In the genomic region with DNA sequence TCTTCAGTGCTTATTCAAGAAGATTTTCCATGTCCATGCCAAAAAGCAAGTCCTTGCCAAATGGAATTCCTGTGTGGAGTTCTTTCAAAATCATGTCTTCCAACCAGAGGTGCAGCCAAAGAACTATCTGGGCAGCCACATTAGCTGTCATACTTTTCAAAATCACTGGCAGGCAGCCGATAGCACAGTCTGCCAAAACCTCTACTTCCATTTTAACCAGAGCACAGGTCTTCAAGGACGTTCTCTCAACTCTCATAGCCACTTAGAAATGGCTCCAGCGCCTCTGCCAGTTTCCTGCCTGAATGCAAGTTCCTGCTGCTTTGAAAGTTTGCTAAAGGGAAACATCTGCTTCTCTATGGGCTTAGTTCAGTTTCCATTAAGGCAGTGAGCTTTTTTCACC, we compare ENCODE assay signal across 12 cellular contexts.
DNase-seq lines count a peak whose midpoint lies in the region; ATAC-seq and TF ChIP-seq lines count a peak whose summit lies in the region.
"Had no signal": no experiment of that assay in that cellular context is flagged by ENCODE, and none has a peak within 500 bp of the region (broad histone marks: within the 10 kb centered on the region; RNA-seq: fewer than 3 reads in every experiment).

No MANE protein-coding gene starts in this region.

- DNase-seq in AG20443 (ENCODE audit: low spot score) (peak; percentile 69), RPMI8226 (peak; percentile 5), nucleus accumbens (lab: John Stamatoyannopoulos, UW) (peak in 32 of 56 donors; percentile 1 to 64 (median 20)), T1000 (lab: John Stamatoyannopoulos, UW) (no peak), Peyer's patch (no peak)
- DNase-seq in effector CD8-positive, alpha-beta T cell (lab: John Stamatoyannopoulos, UW): no peak
- DNase-seq: CD4-positive, alpha-beta memory T cell; NCI-H2227 treated with DMSO at 0.1 percent for 48 hours had no signal

- H3K4me1 ChIP-seq in gastroesophageal sphincter: peaks cover 7 to 43% (median 8%) of the 10 kb centered on the region in 3 donors
- H3K4me1 ChIP-seq in Peyer's patch: no peaks in the 10 kb centered on the region

- no peak for TF ChIP-seq POLR2A in gastroesophageal sphincter (IDR thresholded peaks at IDR 0.05)
- TF ChIP-seq POLR2A in Peyer's patch (IDR thresholded peaks at IDR 0.05): no peak

- H3K9me3 ChIP-seq in gastroesophageal sphincter (no peaks in the 10 kb centered on the region), Peyer's patch (no peaks in the 10 kb centered on the region)

- H3K36me3 ChIP-seq in gastroesophageal sphincter (no peaks in the 10 kb centered on the region), Peyer's patch (no peaks in the 10 kb centered on the region)

- peak in 1 of 4 experiments; percentile 25 for TF ChIP-seq CTCF in gastroesophageal sphincter (IDR thresholded peaks at IDR 0.05)
- no peak for TF ChIP-seq CTCF in Peyer's patch (IDR thresholded peaks at IDR 0.05)

- no peaks in the 10 kb centered on the region for H3K27me3 ChIP-seq in gastroesophageal sphincter
- H3K27me3 ChIP-seq in Peyer's patch: no peaks in the 10 kb centered on the region

- peak overlapping the region; percentile 63 to 71 (median 64) for H3K27ac ChIP-seq in gastroesophageal sphincter
- no peak overlapping the region for H3K27ac ChIP-seq in Peyer's patch
- H3K27ac ChIP-seq: HL-60 had no signal

- no peak for TF ChIP-seq EP300 in gastroesophageal sphincter (IDR thresholded peaks at IDR 0.05)

- H3K4me3 ChIP-seq in gastroesophageal sphincter: no peak overlapping the region
- no peak overlapping the region for H3K4me3 ChIP-seq in Peyer's patch

- ATAC-seq in gastroesophageal sphincter (peak; percentile 93), GM19455 (IDR thresholded peaks at IDR 0.05; ENCODE audit: unreplicated experiment) (no peak)
- ATAC-seq: HCT116 had no signal

- 0% methylated on average over 2 to 3 of the region's 3 CpGs for WGBS in gastroesophageal sphincter (ENCODE audit: low coverage in 1 of 2), 2 donors

Comparison
In these comparisons a context has a peak if more than half of its experiments do, and no peak if none do; other contexts are left out.
1. DNase-seq: peak in AG20443 (single experiment), RPMI8226 (single experiment) and nucleus accumbens (32 of 56); none in effector CD8-positive, alpha-beta T cell (single experiment), T1000 (single experiment) and Peyer's patch (0 of 3).
2. H3K27ac ChIP-seq: peak in gastroesophageal sphincter (4 of 4); none in Peyer's patch (0 of 4).